Comparison of ENCODE assay signal across 13 cellular contexts in genomic region chr16:79437764-79438728, GRCh38.
DNase-seq lines count a peak whose midpoint lies in the region; ATAC-seq lines count a peak whose summit lies in the region.
"Had no signal": no experiment of that assay in that cellular context is flagged by ENCODE, and none has a peak within 500 bp of the region (broad histone marks: within the 10 kb centered on the region; RNA-seq: fewer than 3 reads in every experiment).

No MANE protein-coding gene starts in this region.

- H3K4me3 ChIP-seq in H7 (ENCODE audit: insufficient read depth, low read depth, low read length): no peak overlapping the region
- H3K4me3 ChIP-seq: BLaER1 treated with 17β-estradiol and CSF1 and Interleukin-3, amounts not matched to agents 10 nM and 100 nM had no signal

- no peak for ATAC-seq in HG03354 (IDR thresholded peaks at IDR 0.05; ENCODE audit: poor library complexity, severe bottlenecking, unreplicated experiment)
- ATAC-seq in GM18870 (IDR thresholded peaks at IDR 0.05; ENCODE audit: unreplicated experiment): no peak
- ATAC-seq: stimulated activated effector memory CD8-positive, alpha-beta T cell treated with anti-CD3 and anti-CD28 coated beads, Interleukin-12 subunit alpha, Interleukin-12 subunit beta, amount 100 ng/mL, for 72 hours had no signal

- no peaks in the 10 kb centered on the region for H3K27me3 ChIP-seq in H7 (ENCODE audit: control insufficient read depth, insufficient read depth, low read length)
- H3K27me3 ChIP-seq: BLaER1 treated with 17β-estradiol and CSF1 and Interleukin-3, amounts not matched to agents 10 nM and 100 nM had no signal

- intact Hi-C loops in posterior cingulate gyrus (cut with DNase I): no loop called here

- DNase-seq in H7: peak; percentile 51
- peak; percentile 75 for DNase-seq in cerebellar cortex (ENCODE audit: low spot score)
- DNase-seq in iPS-NIHi11 (ENCODE audit: low spot score): peak; percentile 23
- peak; percentile 21 to 92 (median 50) for DNase-seq in posterior cingulate gyrus
- no peak for DNase-seq in NCI-H524 (lab: John Stamatoyannopoulos, UW)
- no peak for DNase-seq in A172 (ENCODE audit: low spot score)
- DNase-seq: activated T-cell treated with anti-CD3 and anti-CD28 coated beads, Interleukin-2, amount 50 U/mL, for 48 hours; IMR-90; NCI-H524 treated with DMSO at 0.1 percent for 48 hours had no signal

- H3K36me3 ChIP-seq in H7 (replicated peaks; ENCODE audit: control insufficient read depth, insufficient read depth, low read length): no peaks in the 10 kb centered on the region
- H3K36me3 ChIP-seq: BLaER1 treated with 17β-estradiol and CSF1 and Interleukin-3, amounts not matched to agents 10 nM and 100 nM had no signal

Comparison
In these comparisons a context has a peak if more than half of its experiments do, and no peak if none do; other contexts are left out.
1. DNase-seq: peak in H7 (single experiment), cerebellar cortex (single experiment), iPS-NIHi11 (single experiment) and posterior cingulate gyrus (10 of 10); none in NCI-H524 (0 of 2) and A172 (single experiment).